11 cellular contexts compared by ENCODE assay signal in the genomic region with DNA sequence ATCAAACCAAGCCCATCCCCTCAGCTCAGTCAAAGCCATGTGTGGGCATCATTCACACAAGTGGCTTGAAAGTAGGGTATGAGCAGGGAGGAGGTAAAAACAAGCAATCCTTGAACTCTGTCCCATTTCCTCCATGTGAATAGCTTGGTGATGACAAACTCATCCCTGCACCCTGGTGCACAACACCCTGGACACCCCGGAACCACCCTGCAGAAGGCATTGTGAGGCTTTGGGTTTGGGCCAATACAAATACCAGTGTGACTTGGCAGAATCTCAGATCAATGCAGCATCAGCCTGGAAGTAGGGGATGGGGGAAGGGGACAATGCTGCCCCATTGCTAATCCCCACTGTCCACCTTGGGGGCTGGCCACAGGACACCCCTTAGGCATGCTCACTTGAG. TPM values are rescaled to one million over a fixed set of nuclear protein-coding genes. Genes with fewer than 3 reads are reported as not detected.
A peak's percentile ranks its signal among the peaks of the same experiment; 100 is the strongest.
DNase-seq lines count a peak whose midpoint lies in the region; ATAC-seq, FAIRE-seq and TF ChIP-seq lines count a peak whose summit lies in the region.
"Had no signal": no experiment of that assay in that cellular context is flagged by ENCODE, and none has a peak within 500 bp of the region (broad histone marks: within the 10 kb centered on the region; RNA-seq: fewer than 3 reads in every experiment).

No MANE protein-coding gene starts in this region.

- in situ Hi-C loops in ACHN (cut with HindIII; ENCODE audit: low pct_ligation_motif_present, low pct_unique_long_range_greater_than_20kb, low sequenced_read_pairs) (no loop called here), HepG2 (cut with HindIII; ENCODE audit: extremely low pct_ligation_motif_present, low pct_unique_long_range_greater_than_20kb) (no loop called here)

- DNase-seq in ACHN, result peak; percentile 93
- DNase-seq in HPDE6-E6E7 (ENCODE audit: extremely low spot score), result peak; percentile 75
- DNase-seq in astrocyte of the hippocampus (ENCODE audit: low read depth, low spot score), result peak; percentile 49
- peak; percentile 87 for DNase-seq in HepG2 (ENCODE audit: low spot score)
- DNase-seq in NAMALWA (ENCODE audit: low spot score), result no peak
- no peak for DNase-seq in sciatic nerve (ENCODE audit: low spot score)
- DNase-seq: glutamatergic neuron had no signal

- TF ChIP-seq RAD21 in HepG2 (CRISPR knock-in tag; IDR thresholded peaks at IDR 0.05), result no peak

- H3K79me2 ChIP-seq in HepG2 (ENCODE audit: insufficient read depth, low read length), result peaks cover 5% of the 10 kb centered on the region

- no peaks in the 10 kb centered on the region for H3K36me3 ChIP-seq in HepG2 (replicated peaks in 1 of 2; ENCODE audit: control insufficient read depth in 1 of 2, insufficient read depth in 2 of 2, low read length in 2 of 2)
- H3K36me3 ChIP-seq: BLaER1 had no signal

- H4K20me1 ChIP-seq in HepG2 (ENCODE audit: insufficient read depth, low read length), result no peaks in the 10 kb centered on the region
- H4K20me1 ChIP-seq: BLaER1 had no signal

- peak in 1 of 2 experiments; percentile 79; a peak in 2 of 4 replicates for TF ChIP-seq EP300 in HepG2 (IDR thresholded peaks at IDR 0.05; ENCODE audit: low read depth in 2 of 2, low read length in 2 of 2)
- no peak for TF ChIP-seq EP300 in HepG2 (CRISPR knock-in tag; IDR thresholded peaks at IDR 0.05; ENCODE audit: borderline replicate concordance)

- H3K4me1 ChIP-seq in HepG2 (ENCODE audit: insufficient read depth, low read length), result peaks cover 51% of the 10 kb centered on the region

- intact Hi-C loops in HepG2 (cut with micrococcal nuclease; ENCODE audit: unreplicated experiment), result no loop called here
- intact Hi-C loops in sciatic nerve (cut with DNase I), result no loop called here

- no peak overlapping the region for H2AFZ ChIP-seq in HepG2 (ENCODE audit: low read length)

- no peak overlapping the region for H3K9ac ChIP-seq in HepG2 (ENCODE audit: insufficient read depth, low read depth, low read length)
- H3K9ac ChIP-seq: BLaER1 had no signal

- no peak for TF ChIP-seq POLR2A in HepG2 (IDR thresholded peaks at IDR 0.05; ENCODE audit: insufficient read depth in 1 of 2, low read depth in 2 of 2, low read length in 2 of 2)

- H3K4me2 ChIP-seq in HepG2 (ENCODE audit: low read depth, low read length), result peak overlapping the region; percentile 62

- H3K4me3 ChIP-seq in HepG2 (replicated peaks in 1 of 3; ENCODE audit: insufficient read depth in 1 of 3, low read depth in 2 of 3, low read length in 3 of 3), result 0 out of 6 replicates have a peak overlapping the region, but pooled peaks of 1 of the 3 experiments have one; percentile 11
- H3K4me3 ChIP-seq: BLaER1 had no signal

- no peak for TF ChIP-seq CTCF in HepG2 (CRISPR knock-in tag; IDR thresholded peaks at IDR 0.05)

- POLR2A ChIA-PET in HepG2 (lab: Yijun Ruan, JAX), result interaction anchor here (0.9 to 1.8 kb wide), 6 partner anchors 11 to 232 kb away, joined by 3 to 9 read pairs (median 4); partner anchors contain the start of genes SNRPG and TGFA

- H3K27ac ChIP-seq in HepG2 (ENCODE audit: extremely low read length, insufficient read depth, low read length), result no peak overlapping the region

- H3K27me3 ChIP-seq in HepG2 (ENCODE audit: control insufficient read depth in 1 of 2, insufficient read depth in 2 of 2, low read length in 2 of 2), result no peaks in the 10 kb centered on the region
- H3K27me3 ChIP-seq: BLaER1 had no signal

- ATAC-seq in HepG2, result peak; percentile 74
- ATAC-seq in GM19452 (IDR thresholded peaks at IDR 0.05; ENCODE audit: unreplicated experiment), result no peak
- ATAC-seq in HG02885 (IDR thresholded peaks at IDR 0.05; ENCODE audit: poor library complexity, unreplicated experiment), result no peak
- ATAC-seq in sciatic nerve, result no peak

- peak; percentile 55 for FAIRE-seq in HepG2 (lab: Jason Lieb, UNC)

- BruUV-seq in HepG2 (replicated peaks; lab: Mats Ljungman, UMichigan), result no TSS peak

- WGBS in HepG2 (ENCODE audit: low lambda C conversion rate), result 14% methylated on average over 1 of the region's 1 CpG

- no peaks in the 10 kb centered on the region for H3K9me3 ChIP-seq in HepG2 (ENCODE audit: low read length)
- H3K9me3 ChIP-seq: BLaER1 had no signal

- CTCF ChIA-PET in HepG2 (lab: Yijun Ruan, JAX; ENCODE audit: low intra/inter-chr PET ratio, low total read pairs), result no interaction called here

TF ChIP-seq in HepG2, 621 proteins besides CTCF, POLR2A, EP300 and RAD21 (continues in another document):
- TF ChIP-seq DPF2 (CRISPR knock-in tag; IDR thresholded peaks at IDR 0.05; ENCODE audit: borderline replicate concordance, low read depth) (peak; percentile 79; the same call in 1 of the 2 replicates), ZNF598 (CRISPR knock-in tag; IDR thresholded peaks at IDR 0.05; ENCODE audit: borderline replicate concordance) (0 out of 2 replicates have a peak, but pooled peaks have one; percentile 17), NAIF1 (CRISPR knock-in tag; IDR thresholded peaks at IDR 0.05; ENCODE audit: borderline replicate concordance) (no peak), SAP130 (CRISPR knock-in tag; IDR thresholded peaks at IDR 0.05; ENCODE audit: low read depth) (peak; percentile 41; the same call in 1 of the 2 replicates), ZNF614 (CRISPR knock-in tag; IDR thresholded peaks at IDR 0.05; ENCODE audit: borderline replicate concordance) (peak; percentile 15; the same call in 1 of the 2 replicates), FOXP4 (CRISPR knock-in tag; IDR thresholded peaks at IDR 0.05) (peak; percentile 45; the same call in 1 of the 2 replicates), ZNF781 (CRISPR knock-in tag; IDR thresholded peaks at IDR 0.05; ENCODE audit: borderline replicate concordance, not compliant biosample characterization) (no peak), PATZ1 (CRISPR knock-in tag; IDR thresholded peaks at IDR 0.05) (peak; percentile 55; the same call in 1 of the 2 replicates), HHEX (CRISPR knock-in tag; IDR thresholded peaks at IDR 0.05) (0 out of 2 replicates have a peak, but pooled peaks have one; percentile 6), FOXO1 (CRISPR knock-in tag; IDR thresholded peaks at IDR 0.05) (peak; percentile 80), TCF7 (IDR thresholded peaks at IDR 0.05; ENCODE audit: low read depth) (no peak), ERF (CRISPR knock-in tag; IDR thresholded peaks at IDR 0.05) (0 out of 2 replicates have a peak, but pooled peaks have one; percentile 44), ZNF557 (CRISPR knock-in tag; IDR thresholded peaks at IDR 0.05) (no peak), ADNP (CRISPR knock-in tag; IDR thresholded peaks at IDR 0.05) (0 out of 2 replicates have a peak, but pooled peaks have one; percentile 11)

RNA-seq across cellular contexts. Expression of gene TGFA, which starts 28.6 kb away (rescaled TPM):
- 12.5 and 15.3 TPM in 2 replicates for total RNA-seq in HepG2 (2016; rRNA removed; fragmentation: Illumina TruSeq; extraction: Trizol)
- 1.3 and 1.5 TPM in 2 replicates for total RNA-seq in HepG2 (2016; cell fraction: cytosol; rRNA removed; fragmentation: Illumina TruSeq; extraction: Trizol; ENCODE audit: low read depth)
- total RNA-seq in HepG2 (2016; cell fraction: insoluble cytoplasmic fraction; rRNA removed; fragmentation: Illumina TruSeq; extraction: Trizol), result 11.9 and 15.9 TPM in 2 replicates
- total RNA-seq in HepG2 (2016; cell fraction: membrane; rRNA removed; fragmentation: Illumina TruSeq; extraction: Trizol), result 7.3 and 8.5 TPM in 2 replicates
- total RNA-seq in HepG2 (2016; cell fraction: nucleus; rRNA removed; fragmentation: Illumina TruSeq; extraction: Trizol), result 17.0 and 19.4 TPM in 2 replicates
- polyA plus RNA-seq in HepG2 (2011; rRNA removed), result 6.7 and 7.8 TPM in 2 replicates
- 7.9 and 10.8 TPM in 2 replicates for polyA plus RNA-seq in HepG2 (2011; cell fraction: cytosol; rRNA removed)
- polyA plus RNA-seq in HepG2 (2011; cell fraction: nucleus; rRNA removed), result 9.1 and 10.7 TPM in 2 replicates
- polyA plus RNA-seq in HepG2 (2012), result 12.3 and 20.7 TPM in 2 replicates
- polyA plus RNA-seq in HepG2 (2016; cell fraction: cytosol; fragmentation: Illumina TruSeq; extraction: Trizol; ENCODE audit: low read depth), result 1.3 and 1.4 TPM in 2 replicates
- polyA plus RNA-seq in HepG2 (2016; cell fraction: insoluble cytoplasmic fraction; fragmentation: Illumina TruSeq; extraction: Trizol; ENCODE audit: low read depth), result 9.8 and 11.3 TPM in 2 replicates
- 4.6 and 4.7 TPM in 2 replicates for polyA plus RNA-seq in HepG2 (2016; cell fraction: membrane; fragmentation: Illumina TruSeq; extraction: Trizol; ENCODE audit: low read depth)
- polyA plus RNA-seq in HepG2 (2016; cell fraction: nucleus; fragmentation: Illumina TruSeq; extraction: Trizol; ENCODE audit: insufficient read depth, low read depth), result 19.9 and 20.7 TPM in 2 replicates
- 9.7 and 45.0 TPM in 2 replicates for polyA minus RNA-seq in HepG2 (2011; rRNA and poly(A)+ RNA removed; ENCODE audit: low replicate concordance)
- 14.3 and 16.0 TPM in 2 replicates for polyA minus RNA-seq in HepG2 (2011; cell fraction: cytosol; rRNA and poly(A)+ RNA removed)
- 11.7 and 14.8 TPM in 2 replicates for polyA minus RNA-seq in HepG2 (2011; cell fraction: nucleus; rRNA and poly(A)+ RNA removed)
- total RNA-seq in sciatic nerve, result 11.8 TPM
- total RNA-seq: OCI-LY7 had no signal

Comparison
In these comparisons a context has a peak if more than half of its experiments do, and no peak if none do; other contexts are left out.
1. DNase-seq: peak in ACHN (single experiment), HPDE6-E6E7 (single experiment), astrocyte of the hippocampus (single experiment) and HepG2 (single experiment); none in NAMALWA (single experiment) and sciatic nerve (single experiment).